ENCODE assay signal across 2 cellular contexts in the genomic region with DNA sequence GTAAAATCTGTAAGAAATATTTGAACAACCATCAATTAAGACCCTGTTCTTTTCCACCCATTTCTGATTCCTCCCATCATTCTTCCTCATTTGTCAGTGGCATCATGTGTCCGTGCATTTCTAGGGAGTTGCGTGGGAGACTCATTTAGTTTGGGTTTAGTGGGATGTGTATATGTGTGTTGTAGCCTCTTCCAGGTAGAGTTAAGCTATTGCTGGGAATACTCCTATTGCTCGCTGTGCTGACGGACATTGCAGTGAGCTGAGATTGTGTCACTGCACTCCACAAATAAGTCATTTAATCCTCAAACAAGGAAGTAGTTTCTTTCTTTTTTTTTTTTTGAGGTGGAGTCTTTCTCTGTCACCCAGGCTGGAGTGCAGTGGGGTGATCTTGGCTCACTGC.
TF ChIP-seq lines count a peak whose summit lies in the region.

No MANE protein-coding gene starts in this region.

TF ChIP-seq in HEK293, 187 proteins besides CTCF, POLR2A, EP300 and RAD21:
- TF ChIP-seq, protein P1, sequence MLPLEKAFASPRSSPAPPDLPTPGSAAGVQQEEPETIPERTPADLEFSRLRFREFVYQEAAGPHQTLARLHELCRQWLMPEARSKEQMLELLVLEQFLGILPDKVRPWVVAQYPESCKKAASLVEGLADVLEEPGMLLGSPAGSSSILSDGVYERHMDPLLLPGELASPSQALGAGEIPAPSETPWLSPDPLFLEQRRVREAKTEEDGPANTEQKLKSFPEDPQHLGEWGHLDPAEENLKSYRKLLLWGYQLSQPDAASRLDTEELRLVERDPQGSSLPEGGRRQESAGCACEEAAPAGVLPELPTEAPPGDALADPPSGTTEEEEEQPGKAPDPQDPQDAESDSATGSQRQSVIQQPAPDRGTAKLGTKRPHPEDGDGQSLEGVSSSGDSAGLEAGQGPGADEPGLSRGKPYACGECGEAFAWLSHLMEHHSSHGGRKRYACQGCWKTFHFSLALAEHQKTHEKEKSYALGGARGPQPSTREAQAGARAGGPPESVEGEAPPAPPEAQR (tag by site-specific recombination; IDR thresholded peaks at IDR 0.05) = no peak
- TF ChIP-seq ZNF530 (tag by site-specific recombination; IDR thresholded peaks at IDR 0.05; ENCODE audit: low read depth) (no peak), ZNF558 (tag by site-specific recombination; IDR thresholded peaks at IDR 0.05) (no peak), ZBTB7A (tag by site-specific recombination; IDR thresholded peaks at IDR 0.05; ENCODE audit: low read depth) (no peak), ZNF157 (tag by site-specific recombination; IDR thresholded peaks at IDR 0.05) (peak; percentile 74), ZNF777 (tag by site-specific recombination; IDR thresholded peaks at IDR 0.05; ENCODE audit: borderline replicate concordance) (no peak)

TF ChIP-seq in K562, 482 proteins besides CTCF, POLR2A, EP300 and RAD21 (continued from another document):
- TF ChIP-seq, protein P2, sequence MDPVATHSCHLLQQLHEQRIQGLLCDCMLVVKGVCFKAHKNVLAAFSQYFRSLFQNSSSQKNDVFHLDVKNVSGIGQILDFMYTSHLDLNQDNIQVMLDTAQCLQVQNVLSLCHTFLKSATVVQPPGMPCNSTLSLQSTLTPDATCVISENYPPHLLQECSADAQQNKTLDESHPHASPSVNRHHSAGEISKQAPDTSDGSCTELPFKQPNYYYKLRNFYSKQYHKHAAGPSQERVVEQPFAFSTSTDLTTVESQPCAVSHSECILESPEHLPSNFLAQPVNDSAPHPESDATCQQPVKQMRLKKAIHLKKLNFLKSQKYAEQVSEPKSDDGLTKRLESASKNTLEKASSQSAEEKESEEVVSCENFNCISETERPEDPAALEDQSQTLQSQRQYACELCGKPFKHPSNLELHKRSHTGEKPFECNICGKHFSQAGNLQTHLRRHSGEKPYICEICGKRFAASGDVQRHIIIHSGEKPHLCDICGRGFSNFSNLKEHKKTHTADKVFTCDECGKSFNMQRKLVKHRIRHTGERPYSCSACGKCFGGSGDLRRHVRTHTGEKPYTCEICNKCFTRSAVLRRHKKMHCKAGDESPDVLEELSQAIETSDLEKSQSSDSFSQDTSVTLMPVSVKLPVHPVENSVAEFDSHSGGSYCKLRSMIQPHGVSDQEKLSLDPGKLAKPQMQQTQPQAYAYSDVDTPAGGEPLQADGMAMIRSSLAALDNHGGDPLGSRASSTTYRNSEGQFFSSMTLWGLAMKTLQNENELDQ (CRISPR knock-in tag; IDR thresholded peaks at IDR 0.05; ENCODE audit: borderline replicate concordance) = no peak
- no peak for TF ChIP-seq RB1 (IDR thresholded peaks at IDR 0.05; ENCODE audit: low read depth)
- TF ChIP-seq BMI1 (IDR thresholded peaks at IDR 0.05; ENCODE audit: low read length) = no peak
- TF ChIP-seq, protein P3, sequence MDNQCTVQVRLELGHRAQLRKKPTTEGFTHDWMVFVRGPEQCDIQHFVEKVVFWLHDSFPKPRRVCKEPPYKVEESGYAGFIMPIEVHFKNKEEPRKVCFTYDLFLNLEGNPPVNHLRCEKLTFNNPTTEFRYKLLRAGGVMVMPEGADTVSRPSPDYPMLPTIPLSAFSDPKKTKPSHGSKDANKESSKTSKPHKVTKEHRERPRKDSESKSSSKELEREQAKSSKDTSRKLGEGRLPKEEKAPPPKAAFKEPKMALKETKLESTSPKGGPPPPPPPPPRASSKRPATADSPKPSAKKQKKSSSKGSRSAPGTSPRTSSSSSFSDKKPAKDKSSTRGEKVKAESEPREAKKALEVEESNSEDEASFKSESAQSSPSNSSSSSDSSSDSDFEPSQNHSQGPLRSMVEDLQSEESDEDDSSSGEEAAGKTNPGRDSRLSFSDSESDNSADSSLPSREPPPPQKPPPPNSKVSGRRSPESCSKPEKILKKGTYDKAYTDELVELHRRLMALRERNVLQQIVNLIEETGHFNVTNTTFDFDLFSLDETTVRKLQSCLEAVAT (IDR thresholded peaks at IDR 0.05) = no peak
- TF ChIP-seq POLR2AphosphoS5 (IDR thresholded peaks at IDR 0.05; ENCODE audit: control insufficient read depth, insufficient read depth, low read depth, low read length) = no peak
